In the genomic region with DNA sequence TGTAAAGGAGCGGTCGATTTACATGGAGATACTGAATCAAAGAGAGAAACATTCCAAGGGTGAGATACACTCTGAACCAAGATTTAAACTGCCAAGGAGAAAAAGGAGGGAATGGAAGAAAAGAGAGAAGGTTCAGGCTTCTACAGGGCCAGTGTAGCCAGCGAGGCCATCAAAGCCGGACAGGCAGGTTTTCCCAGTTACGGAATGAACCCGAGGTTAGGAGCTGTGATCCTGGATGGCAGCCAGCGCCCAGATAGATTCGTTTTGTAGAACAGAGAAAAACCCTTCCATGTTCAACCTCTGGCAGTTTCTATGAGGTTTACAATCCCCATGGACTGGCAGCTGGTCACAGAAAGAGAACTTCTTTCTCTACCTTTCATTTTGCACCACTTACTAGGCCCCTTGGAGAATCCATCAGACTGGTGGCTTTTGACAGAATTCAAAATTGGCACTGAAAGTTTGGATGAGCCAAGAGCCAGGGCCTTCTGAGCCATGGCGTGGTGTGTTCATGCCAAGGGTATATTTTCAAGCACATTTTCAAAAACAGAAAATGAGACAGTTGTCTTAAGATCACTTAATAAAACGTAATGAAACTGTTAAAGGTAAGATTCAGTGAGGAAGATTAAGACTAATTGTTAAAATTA, we compare ENCODE assay signal across 10 cellular contexts.
DNase-seq lines count a peak whose midpoint lies in the region; ATAC-seq, FAIRE-seq and TF ChIP-seq lines count a peak whose summit lies in the region.
"Had no signal": no experiment of that assay in that cellular context is flagged by ENCODE, and none has a peak within 500 bp of the region (broad histone marks: within the 10 kb centered on the region; RNA-seq: fewer than 3 reads in every experiment).

No MANE protein-coding gene starts in this region.

- no peak overlapping the region for H4K91ac ChIP-seq in mesenchymal stem cell (ENCODE audit: low read length)

- H2BK5ac ChIP-seq in mesenchymal stem cell (ENCODE audit: low read depth, low read length, poor library complexity, severe bottlenecking): peak overlapping the region; percentile 14

- POLR2A ChIA-PET in A549 (lab: Yijun Ruan, JAX): no interaction called here

- H3K4me1 Mint-ChIP-seq in activated T-helper 2 cell treated with anti-CD3 and anti-CD28 coated beads, Interferon-gamma antibody, Interleukin-2, Interleukin-4, amounts not matched to agents 10 μg/mL and 5 μg/mL and 100 μg/mL, durations not matched to agents 14 hours and 24 hours and 36 hours (ENCODE audit: low read depth): peaks cover 68% of the 10 kb centered on the region

- H3K9me3 ChIP-seq in A549 (no peaks in the 10 kb centered on the region), GM23248 (ENCODE audit: low read depth) (no peaks in the 10 kb centered on the region), mesenchymal stem cell (ENCODE audit: control insufficient read depth, low read length) (no peaks in the 10 kb centered on the region)

- no peak for TF ChIP-seq RAD21 in A549 (conservative IDR thresholded peaks at IDR 0.05 in 1 of 2, IDR thresholded peaks at IDR 0.05 in 1 of 2)

- no peak overlapping the region for H3K14ac ChIP-seq in mesenchymal stem cell (ENCODE audit: low read length in 2 of 2)

- peak overlapping the region; percentile 59 for H4K8ac ChIP-seq in mesenchymal stem cell (ENCODE audit: low read length)

- peaks cover 21% of the 10 kb centered on the region for H3K79me1 ChIP-seq in mesenchymal stem cell (replicated peaks; ENCODE audit: low read length, poor library complexity, severe bottlenecking)

- FAIRE-seq in A549 (lab: Jason Lieb, UNC): no peak

- no peaks in the 10 kb centered on the region for H3K9me2 ChIP-seq in GM23248 (ENCODE audit: insufficient read depth)

- DNase-seq in A549 (ENCODE audit: low read depth in 1 of 2, low spot score in 1 of 2): no peak
- no peak for DNase-seq in GM23248
- no peak for DNase-seq in activated T-helper 2 cell treated with anti-CD3 and anti-CD28 coated beads, Interferon-gamma antibody, Interleukin-2, Interleukin-4, amounts not matched to agents 10 μg/mL and 5 μg/mL and 100 μg/mL, durations not matched to agents 14 hours and 24 hours and 36 hours (ENCODE audit: low spot score)
- no peak for DNase-seq in mesenchymal stem cell
- DNase-seq in NCI-H526 treated with DMSO at 0.1 percent for 48 hours (lab: John Stamatoyannopoulos, UW): no peak
- DNase-seq in COLO829 (ENCODE audit: low spot score): no peak
- no peak for DNase-seq in cortex of kidney (lab: John Stamatoyannopoulos, UW)
- DNase-seq: H9, NCI-H1436 had no signal

- H2BK120ac ChIP-seq in mesenchymal stem cell (ENCODE audit: low read depth, low read length): no peak overlapping the region

- ATAC-seq in A549 (no peak), HG03457 (IDR thresholded peaks at IDR 0.05; ENCODE audit: unreplicated experiment) (no peak)

- H3K23ac ChIP-seq in mesenchymal stem cell (ENCODE audit: low read length in 2 of 2): no peak overlapping the region

- TF ChIP-seq CTCF in A549 (IDR thresholded peaks at IDR 0.05): no peak

- H3K4me1 ChIP-seq in A549 (peaks cover 47% of the 10 kb centered on the region), GM23248 (ENCODE audit: insufficient read depth) (peaks cover 69% of the 10 kb centered on the region), mesenchymal stem cell (ENCODE audit: control insufficient read depth, insufficient read depth, low read depth, low read length) (peaks cover 9% of the 10 kb centered on the region)

- H3K27me3 ChIP-seq in GM23248 (replicated peaks; ENCODE audit: insufficient read depth) (no peaks in the 10 kb centered on the region), mesenchymal stem cell (ENCODE audit: control insufficient read depth in 1 of 2, insufficient read depth in 1 of 2, low read length in 2 of 2) (no peaks in the 10 kb centered on the region)

- no peak overlapping the region for H3K4me3 Mint-ChIP-seq in activated T-helper 2 cell treated with anti-CD3 and anti-CD28 coated beads, Interferon-gamma antibody, Interleukin-2, Interleukin-4, amounts not matched to agents 10 μg/mL and 5 μg/mL and 100 μg/mL, durations not matched to agents 14 hours and 24 hours and 36 hours (ENCODE audit: low read depth)
- H3K4me3 Mint-ChIP-seq: H9 had no signal

- no peaks in the 10 kb centered on the region for H3K27me3 Mint-ChIP-seq in activated T-helper 2 cell treated with anti-CD3 and anti-CD28 coated beads, Interferon-gamma antibody, Interleukin-2, Interleukin-4, amounts not matched to agents 10 μg/mL and 5 μg/mL and 100 μg/mL, durations not matched to agents 14 hours and 24 hours and 36 hours (ENCODE audit: low read depth)

- H3K27ac Mint-ChIP-seq in activated T-helper 2 cell treated with anti-CD3 and anti-CD28 coated beads, Interferon-gamma antibody, Interleukin-2, Interleukin-4, amounts not matched to agents 10 μg/mL and 5 μg/mL and 100 μg/mL, durations not matched to agents 14 hours and 24 hours and 36 hours: peak overlapping the region; percentile 25
- H3K27ac Mint-ChIP-seq: H9 had no signal

- H2BK15ac ChIP-seq in mesenchymal stem cell (ENCODE audit: low read depth, poor library complexity, severe bottlenecking): no peak overlapping the region

- peak overlapping the region; percentile 23; the same call in 1 of the 2 replicates for H3K9ac ChIP-seq in GM23248
- no peak overlapping the region for H3K9ac ChIP-seq in mesenchymal stem cell (ENCODE audit: low read length)

- no peak overlapping the region for H3K18ac ChIP-seq in mesenchymal stem cell (ENCODE audit: low read depth in 1 of 2, low read length in 2 of 2)

- H3K4me2 ChIP-seq in A549 (peak overlapping the region; percentile 88), GM23248 (ENCODE audit: unreplicated experiment) (peak overlapping the region; percentile 99), mesenchymal stem cell (ENCODE audit: low read length, poor library complexity, severe bottlenecking) (no peak overlapping the region)

- H2AFZ ChIP-seq in GM23248: no peak overlapping the region
- no peak overlapping the region for H2AFZ ChIP-seq in mesenchymal stem cell (ENCODE audit: low read depth, low read length)

- no peak for TF ChIP-seq EP300 in A549 (IDR thresholded peaks at IDR 0.05)

- H3K36me3 Mint-ChIP-seq in activated T-helper 2 cell treated with anti-CD3 and anti-CD28 coated beads, Interferon-gamma antibody, Interleukin-2, Interleukin-4, amounts not matched to agents 10 μg/mL and 5 μg/mL and 100 μg/mL, durations not matched to agents 14 hours and 24 hours and 36 hours (ENCODE audit: low read depth): peaks cover 89% of the 10 kb centered on the region

- peaks cover 100% of the 10 kb centered on the region for H3K79me2 ChIP-seq in GM23248 (ENCODE audit: insufficient read depth)

- CTCF ChIA-PET in A549 (lab: Yijun Ruan, JAX): interaction anchor here (0.5 to 5.4 kb wide), 2 partner anchors 132 to 523 kb away, joined by 3 to 24 read pairs; no protein-coding TSS in a partner anchor

- H4K20me1 ChIP-seq in GM23248 (ENCODE audit: insufficient read depth): peaks cover 5% of the 10 kb centered on the region; the same call in 1 of the 2 replicates

- intact Hi-C loops in activated T-helper 2 cell treated with anti-CD3 and anti-CD28 coated beads, Interferon-gamma antibody, Interleukin-2, Interleukin-4, amounts not matched to agents 10 μg/mL and 5 μg/mL and 100 μg/mL, durations not matched to agents 14 hours and 24 hours and 36 hours (cut with micrococcal nuclease): no loop called here

- TF ChIP-seq POLR2A in A549 (IDR thresholded peaks at IDR 0.05; ENCODE audit: low read length): no peak

- H2BK12ac ChIP-seq in mesenchymal stem cell (ENCODE audit: low read length in 2 of 2): no peak overlapping the region

- H3K4ac ChIP-seq in mesenchymal stem cell (ENCODE audit: low read depth in 1 of 2, low read length in 2 of 2): no peak overlapping the region

- no peak overlapping the region for H3K4me3 ChIP-seq in A549
- no peak overlapping the region for H3K4me3 ChIP-seq in GM23248
- H3K4me3 ChIP-seq in mesenchymal stem cell (ENCODE audit: insufficient read depth in 1 of 2, low read depth in 1 of 2, low read length in 2 of 2): no peak overlapping the region

- in situ Hi-C loops in GM23248 (cut with MboI): loop anchor here (25.0 kb wide), 4 partner anchors 335 to 1060 kb away; no protein-coding TSS in a partner anchor

- 94% methylated on average over 10 of the region's 10 CpGs for WGBS in A549 (ENCODE audit: missing lambda C conversion rate)
- WGBS in GM23248 (ENCODE audit: low coverage in 1 of 2, low lambda C conversion rate in 2 of 2, missing lambda C conversion rate in 2 of 2), 2 experiments: 67 to 71% methylated on average over 10 of the region's 10 CpGs
- 97% methylated on average over 9 of the region's 10 CpGs for WGBS in mesenchymal stem cell

- H3K27ac ChIP-seq in A549 (peak overlapping the region in 1 of 2 experiments; percentile 61; a peak in 2 of 6 replicates), GM23248 (peak overlapping the region; percentile 99), mesenchymal stem cell (ENCODE audit: low read length, poor library complexity, severe bottlenecking) (no peak overlapping the region)

- H3K9me3 Mint-ChIP-seq in activated T-helper 2 cell treated with anti-CD3 and anti-CD28 coated beads, Interferon-gamma antibody, Interleukin-2, Interleukin-4, amounts not matched to agents 10 μg/mL and 5 μg/mL and 100 μg/mL, durations not matched to agents 14 hours and 24 hours and 36 hours: no peaks in the 10 kb centered on the region
- H3K9me3 Mint-ChIP-seq: H9 had no signal

- H3K36me3 ChIP-seq in GM23248 (ENCODE audit: low read depth): peaks cover 83% of the 10 kb centered on the region
- H3K36me3 ChIP-seq in mesenchymal stem cell (ENCODE audit: control insufficient read depth in 1 of 2, insufficient read depth in 2 of 2, low read depth in 1 of 2, low read length in 2 of 2): peaks cover 9 to 97% of the 10 kb centered on the region in 2 experiments

- H3F3A ChIP-seq in GM23248 (ENCODE audit: insufficient read depth): peaks cover 89% of the 10 kb centered on the region

- H2AK5ac ChIP-seq in mesenchymal stem cell (ENCODE audit: low read length, severe bottlenecking): peak overlapping the region; percentile 49

TF ChIP-seq in A549, 52 proteins besides CTCF, POLR2A, EP300 and RAD21 (continues in another document):
- TF ChIP-seq BHLHE40 (IDR thresholded peaks at IDR 0.05; ENCODE audit: low read depth, low read length): no peak
- TF ChIP-seq RNF2 (IDR thresholded peaks at IDR 0.05; ENCODE audit: borderline replicate concordance, low read depth): no peak
- TF ChIP-seq, protein P1, sequence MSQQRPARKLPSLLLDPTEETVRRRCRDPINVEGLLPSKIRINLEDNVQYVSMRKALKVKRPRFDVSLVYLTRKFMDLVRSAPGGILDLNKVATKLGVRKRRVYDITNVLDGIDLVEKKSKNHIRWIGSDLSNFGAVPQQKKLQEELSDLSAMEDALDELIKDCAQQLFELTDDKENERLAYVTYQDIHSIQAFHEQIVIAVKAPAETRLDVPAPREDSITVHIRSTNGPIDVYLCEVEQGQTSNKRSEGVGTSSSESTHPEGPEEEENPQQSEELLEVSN (IDR thresholded peaks at IDR 0.05; ENCODE audit: borderline replicate concordance, low read depth): no peak
- no peak for TF ChIP-seq NPAS2 (CRISPR knock-in tag; IDR thresholded peaks at IDR 0.05; ENCODE audit: borderline replicate concordance)
- no peak for TF ChIP-seq ESRRA (IDR thresholded peaks at IDR 0.05; ENCODE audit: borderline replicate concordance, low read length)
- no peak for TF ChIP-seq CBX2 (IDR thresholded peaks at IDR 0.05; ENCODE audit: borderline replicate concordance, low read depth)
- TF ChIP-seq KDM1A (IDR thresholded peaks at IDR 0.05; ENCODE audit: low read depth): no peak
